ENCODE assay signal across 19 cellular contexts in genomic region chr7:55148992-55149391, GRCh38.
DNase-seq lines count a peak whose midpoint lies in the region; ATAC-seq, FAIRE-seq and TF ChIP-seq lines count a peak whose summit lies in the region.
"Had no signal": no experiment of that assay in that cellular context is flagged by ENCODE, and none has a peak within 500 bp of the region (broad histone marks: within the 10 kb centered on the region; RNA-seq: fewer than 3 reads in every experiment).

No MANE protein-coding gene starts in this region.

- H2AFZ ChIP-seq in HepG2 (ENCODE audit: low read length) = no peak overlapping the region

- intact Hi-C loops in HepG2 (cut with micrococcal nuclease; ENCODE audit: unreplicated experiment) (no loop called here), right lobe of liver (cut with DNase I) (no loop called here)

- no peak for DNase-seq in HepG2 (ENCODE audit: low spot score)
- DNase-seq in right lobe of liver = no peak
- DNase-seq in choroid plexus epithelial cell (ENCODE audit: low read depth) = peak; percentile 55
- peak; percentile 8 to 45 for DNase-seq in foreskin fibroblast
- DNase-seq in suprapubic skin (ENCODE audit: low spot score in 2 of 2) = no peak
- DNase-seq in cerebellar nuclear complex (lab: John Stamatoyannopoulos, UW) = no peak
- DNase-seq in SIG-M5 treated with dmso at 0.1 percent for 504 hours (lab: John Stamatoyannopoulos, UW; ENCODE audit: unreplicated experiment) = no peak
- DNase-seq: Karpas-422, NCI-H1092, NCI-H1436 treated with DMSO at 0.1 percent for 48 hours, NCI-H446, NCI-H524 treated with DMSO at 0.1 percent for 48 hours, NCI-H774, SIG-M5, SK-N-SH had no signal

- H3K79me2 ChIP-seq in HepG2 (ENCODE audit: insufficient read depth, low read length) = no peaks in the 10 kb centered on the region

- ATAC-seq in HepG2 (no peak), right lobe of liver (no peak), HG03139 (IDR thresholded peaks at IDR 0.05; ENCODE audit: unreplicated experiment) (no peak)

- H3K9me3 ChIP-seq in HepG2 (ENCODE audit: low read length) = no peaks in the 10 kb centered on the region
- H3K9me3 ChIP-seq in right lobe of liver = no peaks in the 10 kb centered on the region
- no peaks in the 10 kb centered on the region for H3K9me3 ChIP-seq in suprapubic skin
- H3K9me3 ChIP-seq: SK-N-SH had no signal

- in situ Hi-C loops in HepG2 (cut with HindIII; ENCODE audit: extremely low pct_ligation_motif_present, low pct_unique_long_range_greater_than_20kb) = loop anchor here (10.0 kb wide), 1 partner anchor 106 kb away; no protein-coding TSS in a partner anchor

- H3K36me3 ChIP-seq in HepG2 (replicated peaks in 1 of 2; ENCODE audit: control insufficient read depth in 1 of 2, insufficient read depth in 2 of 2, low read length in 2 of 2) = no peaks in the 10 kb centered on the region; a peak in 1 of 5 replicates
- H3K36me3 ChIP-seq in right lobe of liver = peaks cover 0 to 81% (median 28%) of the 10 kb centered on the region in 4 donors
- H3K36me3 ChIP-seq in suprapubic skin = peaks cover 82% of the 10 kb centered on the region

- POLR2A ChIA-PET in HepG2 (lab: Yijun Ruan, JAX) = no interaction called here

- TF ChIP-seq RAD21 in HepG2 (CRISPR knock-in tag; IDR thresholded peaks at IDR 0.05) = no peak

- no TSS peak for BruUV-seq in HepG2 (replicated peaks; lab: Mats Ljungman, UMichigan)

- TF ChIP-seq EP300 in HepG2 (IDR thresholded peaks at IDR 0.05; ENCODE audit: low read depth in 2 of 2, low read length in 2 of 2) (no peak), HepG2 (CRISPR knock-in tag; IDR thresholded peaks at IDR 0.05; ENCODE audit: borderline replicate concordance) (no peak), suprapubic skin (IDR thresholded peaks at IDR 0.05) (no peak)

- no peak overlapping the region for H3K9ac ChIP-seq in HepG2 (ENCODE audit: insufficient read depth, low read depth, low read length)
- H3K9ac ChIP-seq: SK-N-SH had no signal

- CTCF ChIA-PET in HepG2 (lab: Yijun Ruan, JAX; ENCODE audit: low intra/inter-chr PET ratio, low total read pairs) = no interaction called here

- no peak for FAIRE-seq in HepG2 (lab: Jason Lieb, UNC)
- FAIRE-seq: GM19239, H54 had no signal

- no peaks in the 10 kb centered on the region for H4K20me1 ChIP-seq in HepG2 (ENCODE audit: insufficient read depth, low read length)

- H3K4me3 ChIP-seq in HepG2 (replicated peaks in 1 of 3; ENCODE audit: insufficient read depth in 1 of 3, low read depth in 2 of 3, low read length in 3 of 3) = no peak overlapping the region
- H3K4me3 ChIP-seq in right lobe of liver = no peak overlapping the region
- H3K4me3 ChIP-seq in choroid plexus epithelial cell (ENCODE audit: low read depth, low read length) = no peak overlapping the region
- no peak overlapping the region for H3K4me3 ChIP-seq in foreskin fibroblast (ENCODE audit: low read depth in 1 of 2, low read length in 2 of 2)
- no peak overlapping the region for H3K4me3 ChIP-seq in suprapubic skin

- no peaks in the 10 kb centered on the region for H3K27me3 ChIP-seq in HepG2 (ENCODE audit: control insufficient read depth in 1 of 2, insufficient read depth in 2 of 2, low read length in 2 of 2)
- no peaks in the 10 kb centered on the region for H3K27me3 ChIP-seq in right lobe of liver
- no peaks in the 10 kb centered on the region for H3K27me3 ChIP-seq in suprapubic skin

- no peak overlapping the region for H3K4me2 ChIP-seq in HepG2 (ENCODE audit: low read depth, low read length)
- H3K4me2 ChIP-seq: SK-N-SH had no signal

- H3K4me1 ChIP-seq in HepG2 (ENCODE audit: insufficient read depth, low read length) (peaks cover 14% of the 10 kb centered on the region), right lobe of liver (no peaks in the 10 kb centered on the region), suprapubic skin (no peaks in the 10 kb centered on the region)

- H3K27ac ChIP-seq in HepG2 (ENCODE audit: extremely low read length, insufficient read depth, low read length) = no peak overlapping the region
- H3K27ac ChIP-seq in right lobe of liver = no peak overlapping the region
- H3K27ac ChIP-seq in suprapubic skin = no peak overlapping the region
- H3K27ac ChIP-seq: 22Rv1 had no signal

- no peak for TF ChIP-seq CTCF in HepG2 (CRISPR knock-in tag; IDR thresholded peaks at IDR 0.05)
- TF ChIP-seq CTCF in right lobe of liver (IDR thresholded peaks at IDR 0.05) = no peak
- no peak for TF ChIP-seq CTCF in choroid plexus epithelial cell (conservative IDR thresholded peaks at IDR 0.05; ENCODE audit: low read depth, low read length)
- no peak for TF ChIP-seq CTCF in foreskin fibroblast (IDR thresholded peaks at IDR 0.05; ENCODE audit: low read depth, low read length)
- no peak for TF ChIP-seq CTCF in suprapubic skin (IDR thresholded peaks at IDR 0.05)

- TF ChIP-seq POLR2A in HepG2 (IDR thresholded peaks at IDR 0.05; ENCODE audit: insufficient read depth in 1 of 2, low read depth in 2 of 2, low read length in 2 of 2) (no peak), right lobe of liver (IDR thresholded peaks at IDR 0.05) (no peak), suprapubic skin (IDR thresholded peaks at IDR 0.05) (no peak)

- 86% methylated on average over 1 of the region's 1 CpG for WGBS in HepG2 (ENCODE audit: low lambda C conversion rate)
- 80% methylated on average over 1 of the region's 1 CpG for WGBS in right lobe of liver (ENCODE audit: insufficient coverage, low coverage, low lambda C conversion rate, missing lambda C conversion rate)
- WGBS in suprapubic skin = 98% methylated on average over 1 of the region's 1 CpG

TF ChIP-seq in HepG2, 621 proteins besides CTCF, POLR2A, EP300 and RAD21:
- TF ChIP-seq TSC22D2 (CRISPR knock-in tag; IDR thresholded peaks at IDR 0.05; ENCODE audit: borderline replicate concordance) = no peak
- TF ChIP-seq BRD4 (CRISPR knock-in tag; IDR thresholded peaks at IDR 0.05) = no peak
- TF ChIP-seq CEBPB (IDR thresholded peaks at IDR 0.05; ENCODE audit: borderline replicate concordance, low read depth, low read length) = peak; percentile 43; the same call in 1 of the 2 replicates
- TF ChIP-seq ARNTL (CRISPR knock-in tag; IDR thresholded peaks at IDR 0.05) = no peak
- no peak for TF ChIP-seq NFAT5 (CRISPR knock-in tag; IDR thresholded peaks at IDR 0.05)
- no peak for TF ChIP-seq ZBTB34 (CRISPR knock-in tag; IDR thresholded peaks at IDR 0.05)
- TF ChIP-seq, protein P1, sequence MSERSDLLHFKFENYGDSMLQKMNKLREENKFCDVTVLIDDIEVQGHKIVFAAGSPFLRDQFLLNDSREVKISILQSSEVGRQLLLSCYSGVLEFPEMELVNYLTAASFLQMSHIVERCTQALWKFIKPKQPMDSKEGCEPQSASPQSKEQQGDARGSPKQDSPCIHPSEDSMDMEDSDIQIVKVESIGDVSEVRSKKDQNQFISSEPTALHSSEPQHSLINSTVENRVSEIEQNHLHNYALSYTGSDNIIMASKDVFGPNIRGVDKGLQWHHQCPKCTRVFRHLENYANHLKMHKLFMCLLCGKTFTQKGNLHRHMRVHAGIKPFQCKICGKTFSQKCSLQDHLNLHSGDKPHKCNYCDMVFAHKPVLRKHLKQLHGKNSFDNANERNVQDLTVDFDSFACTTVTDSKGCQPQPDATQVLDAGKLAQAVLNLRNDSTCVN (CRISPR knock-in tag; IDR thresholded peaks at IDR 0.05; ENCODE audit: borderline replicate concordance) = no peak

Comparison
In these comparisons a context has a peak if more than half of its experiments do, and no peak if none do; other contexts are left out.
1. DNase-seq: peak in choroid plexus epithelial cell (single experiment) and foreskin fibroblast (2 of 2); none in HepG2 (single experiment), right lobe of liver (0 of 3), suprapubic skin (0 of 2), cerebellar nuclear complex (0 of 2) and SIG-M5 treated with dmso at 0.1 percent for 504 hours (single experiment).